9 cellular contexts compared by ENCODE assay signal in genomic region chr6:112086744-112087135, GRCh38. TPM values are rescaled to one million over a fixed set of nuclear protein-coding genes. Genes with fewer than 3 reads are reported as not detected.
DNase-seq lines count a peak whose midpoint lies in the region; ATAC-seq and TF ChIP-seq lines count a peak whose summit lies in the region.
"Had no signal": no experiment of that assay in that cellular context is flagged by ENCODE, and none has a peak within 500 bp of the region (broad histone marks: within the 10 kb centered on the region; RNA-seq: fewer than 3 reads in every experiment).

No MANE protein-coding gene starts in this region.

- H3K27ac ChIP-seq in right cardiac atrium (ENCODE audit: low read length) (peak overlapping the region; percentile 91), gastrocnemius medialis (peak overlapping the region; percentile 81 to 89 (median 86))

- no peak overlapping the region for H3K27ac Mint-ChIP-seq in activated naive CD8-positive, alpha-beta T cell treated with anti-CD3 and anti-CD28 coated beads, Interleukin-2, amount 50 U/mL, for 24 hours
- no peak overlapping the region for H3K27ac Mint-ChIP-seq in glutamatergic neuron (ENCODE audit: unreplicated experiment)
- H3K27ac Mint-ChIP-seq: IgD-negative memory B cell had no signal

- no peaks in the 10 kb centered on the region for H3K9me3 ChIP-seq in right cardiac atrium (ENCODE audit: control insufficient read depth, low read length)
- no peaks in the 10 kb centered on the region for H3K9me3 ChIP-seq in gastrocnemius medialis

- H3K4me3 ChIP-seq in right cardiac atrium (ENCODE audit: low read length) (peak overlapping the region; percentile 67), gastrocnemius medialis (peak overlapping the region; percentile 79 to 86 (median 82))

- H3K4me3 Mint-ChIP-seq in activated naive CD8-positive, alpha-beta T cell treated with anti-CD3 and anti-CD28 coated beads, Interleukin-2, amount 50 U/mL, for 24 hours = no peak overlapping the region
- H3K4me3 Mint-ChIP-seq in glutamatergic neuron (ENCODE audit: unreplicated experiment) = no peak overlapping the region
- H3K4me3 Mint-ChIP-seq: IgD-negative memory B cell had no signal

- in situ Hi-C loops in ACHN (cut with HindIII; ENCODE audit: low pct_ligation_motif_present, low pct_unique_long_range_greater_than_20kb, low sequenced_read_pairs) = no loop called here
- in situ Hi-C loops in GM13977 (cut with MboI; ENCODE audit: low pct_unique_long_range_greater_than_20kb, low sequenced_read_pairs, unreplicated experiment) = no loop called here
- in situ Hi-C loops in gastrocnemius medialis (cut with MboI; ENCODE audit: low sequenced_read_pairs in 4 of 4) = no loop called here

- no peak for TF ChIP-seq CTCF in GM13977 (IDR thresholded peaks at IDR 0.05; ENCODE audit: extremely low read depth, insufficient read depth, missing control alignments)
- TF ChIP-seq CTCF in gastrocnemius medialis (IDR thresholded peaks at IDR 0.05 in 4 of 5, conservative IDR thresholded peaks at IDR 0.05 in 1 of 5) = peak in 1 of 5 experiments; percentile 23
- TF ChIP-seq CTCF in glutamatergic neuron (IDR thresholded peaks at IDR 0.05; ENCODE audit: partially characterized antibody, unreplicated experiment) = no peak

- H3K27me3 ChIP-seq in right cardiac atrium (ENCODE audit: control insufficient read depth, insufficient read depth) (no peaks in the 10 kb centered on the region), gastrocnemius medialis (no peaks in the 10 kb centered on the region)

- peaks cover 0 to 9% of the 10 kb centered on the region in 2 donors for H3K36me3 ChIP-seq in gastrocnemius medialis

- ATAC-seq in HG02840 (IDR thresholded peaks at IDR 0.05; ENCODE audit: low FRiP score, unreplicated experiment) (peak; percentile 13), right cardiac atrium (peak in 1 of 2 donors; percentile 34), gastrocnemius medialis (peak; percentile 21 to 28)
- peak; percentile 46 for ATAC-seq in activated naive CD8-positive, alpha-beta T cell treated with anti-CD3 and anti-CD28 coated beads, Interleukin-2, amount 50 U/mL, for 24 hours

- peaks cover 9% of the 10 kb centered on the region for H3K27me3 Mint-ChIP-seq in activated naive CD8-positive, alpha-beta T cell treated with anti-CD3 and anti-CD28 coated beads, Interleukin-2, amount 50 U/mL, for 24 hours
- no peaks in the 10 kb centered on the region for H3K27me3 Mint-ChIP-seq in glutamatergic neuron (ENCODE audit: unreplicated experiment)

- intact Hi-C loops in right cardiac atrium (cut with DNase I) = no loop called here
- intact Hi-C loops in gastrocnemius medialis (cut with DNase I; ENCODE audit: low total_unique reads) = no loop called here

- peaks cover 4% of the 10 kb centered on the region for H3K4me1 ChIP-seq in right cardiac atrium (ENCODE audit: control insufficient read depth, insufficient read depth, low read length)
- peaks cover 13 to 19% of the 10 kb centered on the region in 2 donors for H3K4me1 ChIP-seq in gastrocnemius medialis

- peaks cover 11% of the 10 kb centered on the region for H3K36me3 Mint-ChIP-seq in activated naive CD8-positive, alpha-beta T cell treated with anti-CD3 and anti-CD28 coated beads, Interleukin-2, amount 50 U/mL, for 24 hours (ENCODE audit: low read depth)
- H3K36me3 Mint-ChIP-seq in glutamatergic neuron (ENCODE audit: unreplicated experiment) = no peaks in the 10 kb centered on the region
- H3K36me3 Mint-ChIP-seq: IgD-negative memory B cell had no signal

- no peak for TF ChIP-seq POLR2A in gastrocnemius medialis (IDR thresholded peaks at IDR 0.05)

- peaks cover 7% of the 10 kb centered on the region for H3K4me1 Mint-ChIP-seq in activated naive CD8-positive, alpha-beta T cell treated with anti-CD3 and anti-CD28 coated beads, Interleukin-2, amount 50 U/mL, for 24 hours
- no peaks in the 10 kb centered on the region for H3K4me1 Mint-ChIP-seq in glutamatergic neuron (ENCODE audit: low read depth, unreplicated experiment)

- no peaks in the 10 kb centered on the region for H3K9me3 Mint-ChIP-seq in activated naive CD8-positive, alpha-beta T cell treated with anti-CD3 and anti-CD28 coated beads, Interleukin-2, amount 50 U/mL, for 24 hours
- H3K9me3 Mint-ChIP-seq in glutamatergic neuron (ENCODE audit: unreplicated experiment) = peaks cover 2% of the 10 kb centered on the region
- H3K9me3 Mint-ChIP-seq: IgD-negative memory B cell had no signal

- under 1% methylated on average over 8 of the region's 8 CpGs for WGBS in right cardiac atrium

- peak; percentile 74 for DNase-seq in ACHN
- peak; percentile 40 for DNase-seq in GM13977 (ENCODE audit: low spot score)
- DNase-seq in NCI-H1105 treated with DMSO at 0.1 percent for 48 hours (lab: John Stamatoyannopoulos, UW) = peak; percentile 53
- no peak for DNase-seq in activated naive CD8-positive, alpha-beta T cell treated with anti-CD3 and anti-CD28 coated beads, Interleukin-2, amount 50 U/mL, for 24 hours
- DNase-seq in right cardiac atrium = no peak
- no peak for DNase-seq in gastrocnemius medialis
- no peak for DNase-seq in glutamatergic neuron

RNA-seq across cellular contexts. Expression of gene TUBE1, which starts 0.5 kb away (rescaled TPM):
- total RNA-seq in right cardiac atrium (10 to 100 TPM; 21.4 to 36.9 (median 29.5) TPM), gastrocnemius medialis (10 to 100 TPM in 2 of 4 donors, 1 to 10 TPM in 2; 6.1 to 14.7 (median 10.0) TPM), glutamatergic neuron (ENCODE audit: unreplicated experiment) (18.4 TPM)
- 22.7 TPM for polyA plus RNA-seq in right cardiac atrium

RNA-seq across cellular contexts. Expression of gene FAM229B, which starts 0.7 kb away (rescaled TPM):
- total RNA-seq in right cardiac atrium = 10 to 100 TPM; 60.2 to 77.7 (median 73.1) TPM
- polyA plus RNA-seq in right cardiac atrium = 75.2 TPM
- 1 to 10 TPM in 2 of 4 donors, under 1 TPM in 2; 0.58 to 3.9 (median 1.1) TPM for total RNA-seq in gastrocnemius medialis
- 20.3 TPM for total RNA-seq in glutamatergic neuron (ENCODE audit: unreplicated experiment)

RNA-seq across cellular contexts. Expression of gene CCN6, which starts 32.8 kb away (rescaled TPM):
- total RNA-seq in right cardiac atrium (not detected), gastrocnemius medialis (not detected), glutamatergic neuron (ENCODE audit: unreplicated experiment) (not detected)
- polyA plus RNA-seq in right cardiac atrium = not detected
- polyA plus RNA-seq: IgD-negative memory B cell had no signal

Comparison
In these comparisons a context has a peak if more than half of its experiments do, and no peak if none do; other contexts are left out.
1. DNase-seq: peak in ACHN (single experiment), GM13977 (single experiment) and NCI-H1105 treated with DMSO at 0.1 percent for 48 hours (single experiment); none in activated naive CD8-positive, alpha-beta T cell treated with anti-CD3 and anti-CD28 coated beads, Interleukin-2, amount 50 U/mL, for 24 hours (single experiment), right cardiac atrium (0 of 3), gastrocnemius medialis (0 of 2) and glutamatergic neuron (single experiment).